In genomic region chr7:27142562-27143021, GRCh38 we compare ENCODE assay signal across 7 cellular contexts. TPM values are rescaled to one million over a fixed set of nuclear protein-coding genes. Genes with fewer than 3 reads are reported as not detected.
DNase-seq lines count a peak whose midpoint lies in the region; ATAC-seq and TF ChIP-seq lines count a peak whose summit lies in the region.
"Had no signal": no experiment of that assay in that cellular context is flagged by ENCODE, and none has a peak within 500 bp of the region (broad histone marks: within the 10 kb centered on the region; RNA-seq: fewer than 3 reads in every experiment).

No MANE protein-coding gene starts in this region.

- H3K4me1 Mint-ChIP-seq in stimulated activated memory B cell treated with anti-CD40 and anti-IgM and Interleukin-4, amounts not matched to agents 10 μg/mL and 1 μg/mL and 100 μg/mL, for 72 hours = peaks cover 8% of the 10 kb centered on the region

- H3K36me3 Mint-ChIP-seq in stimulated activated memory B cell treated with anti-CD40 and anti-IgM and Interleukin-4, amounts not matched to agents 10 μg/mL and 1 μg/mL and 100 μg/mL, for 72 hours = no peaks in the 10 kb centered on the region

- no peak for ATAC-seq in stimulated activated memory B cell treated with anti-CD40 and anti-IgM and Interleukin-4, amounts not matched to agents 10 μg/mL and 1 μg/mL and 100 μg/mL, for 72 hours
- ATAC-seq in HG02852 (IDR thresholded peaks at IDR 0.05; ENCODE audit: unreplicated experiment) = no peak
- no peak for ATAC-seq in HG02588 (IDR thresholded peaks at IDR 0.05; ENCODE audit: unreplicated experiment)

- H3K9me3 ChIP-seq in SJSA1 (replicated peaks) = no peaks in the 10 kb centered on the region
- H3K9me3 ChIP-seq in right atrium auricular region = no peaks in the 10 kb centered on the region

- H3K4me3 ChIP-seq in SJSA1 (peak overlapping the region; percentile 48), right atrium auricular region (peak overlapping the region; percentile 25 to 55)

- peak in 1 of 2 experiments; percentile 50 for DNase-seq in SJSA1 (ENCODE audit: low read depth in 1 of 2, low spot score in 2 of 2)
- DNase-seq in right atrium auricular region (ENCODE audit: low spot score) = no peak
- no peak for DNase-seq in stimulated activated CD4-positive, alpha-beta T cell treated with anti-CD3 and anti-CD28 coated beads, Interleukin-15, amount 100 ng/mL, for 24 hours
- DNase-seq: stimulated activated CD4-positive, alpha-beta T cell treated with anti-CD3 and anti-CD28 coated beads, Interleukin-12 subunit alpha, Interleukin-12 subunit beta, amount 100 ng/mL, for 4 hours had no signal

- peaks cover 74% of the 10 kb centered on the region for H3K27me3 Mint-ChIP-seq in stimulated activated memory B cell treated with anti-CD40 and anti-IgM and Interleukin-4, amounts not matched to agents 10 μg/mL and 1 μg/mL and 100 μg/mL, for 72 hours

- H3K4me3 Mint-ChIP-seq in stimulated activated memory B cell treated with anti-CD40 and anti-IgM and Interleukin-4, amounts not matched to agents 10 μg/mL and 1 μg/mL and 100 μg/mL, for 72 hours = peak overlapping the region; percentile 58

- no peaks in the 10 kb centered on the region for H3K27me3 ChIP-seq in SJSA1 (replicated peaks)
- H3K27me3 ChIP-seq in right atrium auricular region = peaks cover 48 to 82% of the 10 kb centered on the region in 2 donors

- peak overlapping the region; percentile 4; the same call in 1 of the 2 replicates for H3K27ac ChIP-seq in SJSA1
- H3K27ac ChIP-seq in right atrium auricular region = no peak overlapping the region

- no peaks in the 10 kb centered on the region for H3K9me3 Mint-ChIP-seq in stimulated activated memory B cell treated with anti-CD40 and anti-IgM and Interleukin-4, amounts not matched to agents 10 μg/mL and 1 μg/mL and 100 μg/mL, for 72 hours

- no peak overlapping the region for H3K27ac Mint-ChIP-seq in stimulated activated memory B cell treated with anti-CD40 and anti-IgM and Interleukin-4, amounts not matched to agents 10 μg/mL and 1 μg/mL and 100 μg/mL, for 72 hours

- H3K4me1 ChIP-seq in SJSA1 (replicated peaks) = peaks cover 39% of the 10 kb centered on the region
- peaks cover 0 to 47% of the 10 kb centered on the region in 2 donors for H3K4me1 ChIP-seq in right atrium auricular region

- H3K36me3 ChIP-seq in SJSA1 (peaks cover 12% of the 10 kb centered on the region), right atrium auricular region (no peaks in the 10 kb centered on the region)

- TF ChIP-seq CTCF in right atrium auricular region (IDR thresholded peaks at IDR 0.05) = no peak

RNA-seq across cellular contexts. Expression of gene HOXA5, which starts 0.9 kb away (rescaled TPM):
- 0.79 and 0.81 TPM in 2 replicates for total RNA-seq in SJSA1 (2014; rRNA removed; shearing (Covaris generic))
- under 1 TPM; 0.24 to 0.96 TPM for total RNA-seq in right atrium auricular region

RNA-seq across cellular contexts. Expression of gene HOXA6, which starts 5.0 kb away (rescaled TPM):
- total RNA-seq in SJSA1 (2014; rRNA removed; shearing (Covaris generic)) = 0.79 TPM in 1 of 2 replicates, not detected in the other
- not detected for total RNA-seq in right atrium auricular region

RNA-seq across cellular contexts. Expression of gene HOXA3, which starts 9.8 kb away (rescaled TPM):
- total RNA-seq in SJSA1 (2014; rRNA removed; shearing (Covaris generic)) = 0.13 and 1.8 TPM in 2 replicates
- under 1 TPM; 0.28 to 0.30 TPM for total RNA-seq in right atrium auricular region

RNA-seq across cellular contexts. Expression of gene HOXA4, which starts 12.0 kb away (rescaled TPM):
- total RNA-seq in SJSA1 (2014; rRNA removed; shearing (Covaris generic)) = 0.58 TPM in 1 of 2 replicates, not detected in the other
- total RNA-seq in right atrium auricular region = 1 to 10 TPM in 1 of 2 donors, under 1 TPM in 1; 0.59 to 1.2 TPM

RNA-seq across cellular contexts. Expression of gene HOXA7, which starts 13.9 kb away (rescaled TPM):
- total RNA-seq in SJSA1 (2014; rRNA removed; shearing (Covaris generic)) = 0.09 and 2.9 TPM in 2 replicates
- not detected for total RNA-seq in right atrium auricular region
